ENCODE assay signal across 8 cellular contexts in genomic region chr11:78961186-78961782, GRCh38.
A peak's percentile ranks its signal among the peaks of the same experiment; 100 is the strongest.
DNase-seq lines count a peak whose midpoint lies in the region; ATAC-seq, FAIRE-seq and TF ChIP-seq lines count a peak whose summit lies in the region.

No MANE protein-coding gene starts in this region.

- no peak overlapping the region for H3K27ac ChIP-seq in BLaER1 treated with 17β-estradiol and CSF1 and Interleukin-3, amounts not matched to agents 10 nM and 100 nM
- no peak overlapping the region for H3K27ac ChIP-seq in HUES64 (ENCODE audit: low read depth, low read length)
- H3K27ac ChIP-seq in Peyer's patch: no peak overlapping the region

- ATAC-seq in HG03045 (IDR thresholded peaks at IDR 0.05; ENCODE audit: unreplicated experiment): no peak
- ATAC-seq in HG02981 (IDR thresholded peaks at IDR 0.05; ENCODE audit: unreplicated experiment): no peak

- H3K36me3 ChIP-seq in BLaER1 treated with 17β-estradiol and CSF1 and Interleukin-3, amounts not matched to agents 10 nM and 100 nM: no peaks in the 10 kb centered on the region
- no peaks in the 10 kb centered on the region for H3K36me3 ChIP-seq in HUES64 (ENCODE audit: insufficient read depth, low read length)
- no peaks in the 10 kb centered on the region for H3K36me3 ChIP-seq in Peyer's patch

- peak overlapping the region in 2 of 10 experiments; percentile 54 to 55; a peak in 3 of 20 replicates for H3K4me3 ChIP-seq in BLaER1 treated with 17β-estradiol and CSF1 and Interleukin-3, amounts not matched to agents 10 nM and 100 nM
- H3K4me3 ChIP-seq in HUES64 (ENCODE audit: low read length) (peak overlapping the region; percentile 63), astrocyte of the cerebellum (ENCODE audit: low read depth, low read length) (peak overlapping the region; percentile 35), Peyer's patch (no peak overlapping the region)

- no peaks in the 10 kb centered on the region for H3K9me3 ChIP-seq in BLaER1 treated with 17β-estradiol and CSF1 and Interleukin-3, amounts not matched to agents 10 nM and 100 nM (replicated peaks in 1 of 11)
- H3K9me3 ChIP-seq in HUES64 (ENCODE audit: insufficient read depth, low read depth, low read length) (no peaks in the 10 kb centered on the region), Peyer's patch (no peaks in the 10 kb centered on the region)

- 48% methylated on average over 3 of the region's 3 CpGs for WGBS in HUES64

- peaks cover 0 to 17% (median 0%) of the 10 kb centered on the region in 11 experiments; a peak in 4 of 22 replicates for H3K27me3 ChIP-seq in BLaER1 treated with 17β-estradiol and CSF1 and Interleukin-3, amounts not matched to agents 10 nM and 100 nM
- H3K27me3 ChIP-seq in HUES64 (ENCODE audit: insufficient read depth, low read length): peaks cover 4% of the 10 kb centered on the region; the same call in 1 of the 2 replicates
- H3K27me3 ChIP-seq in Peyer's patch: no peaks in the 10 kb centered on the region

- peaks cover 0 to 1% (median 0%) of the 10 kb centered on the region in 11 experiments; a peak in 2 of 22 replicates for H4K20me1 ChIP-seq in BLaER1 treated with 17β-estradiol and CSF1 and Interleukin-3, amounts not matched to agents 10 nM and 100 nM

- peak overlapping the region; percentile 74 to 93 (median 86) for H3K4me2 ChIP-seq in BLaER1 treated with 17β-estradiol and CSF1 and Interleukin-3, amounts not matched to agents 10 nM and 100 nM

- H3K9ac ChIP-seq in BLaER1 treated with 17β-estradiol and CSF1 and Interleukin-3, amounts not matched to agents 10 nM and 100 nM: peak overlapping the region in 2 of 11 experiments; percentile 39 to 53; a peak in 2 of 22 replicates
- no peak overlapping the region for H3K9ac ChIP-seq in HUES64 (ENCODE audit: low read depth, low read length)

- TF ChIP-seq CTCF in astrocyte of the cerebellum (IDR thresholded peaks at IDR 0.05; ENCODE audit: low read depth, low read length, missing control alignments) (peak; percentile 63), Peyer's patch (IDR thresholded peaks at IDR 0.05) (peak in 3 of 6 experiments; percentile 45 to 51 (median 46))

- peak; percentile 86 for FAIRE-seq in islet of Langerhans (lab: Jason Lieb, UNC)

- in situ Hi-C loops in astrocyte of the cerebellum (cut with HindIII; ENCODE audit: low sequenced_read_pairs): no loop called here

- peak; percentile 9 for DNase-seq in astrocyte of the cerebellum (ENCODE audit: low read depth)
- no peak for DNase-seq in Peyer's patch
- no peak for DNase-seq in activated CD4-positive, CD25-positive, alpha-beta regulatory T cell (lab: John Stamatoyannopoulos, UW)

- TF ChIP-seq POLR2A in Peyer's patch (IDR thresholded peaks at IDR 0.05): no peak

- peaks cover 8 to 35% (median 24%) of the 10 kb centered on the region in 10 experiments for H3K4me1 ChIP-seq in BLaER1 treated with 17β-estradiol and CSF1 and Interleukin-3, amounts not matched to agents 10 nM and 100 nM
- H3K4me1 ChIP-seq in HUES64 (ENCODE audit: insufficient read depth, low read length): peaks cover 16% of the 10 kb centered on the region; the same call in 1 of the 2 replicates
- H3K4me1 ChIP-seq in Peyer's patch: no peaks in the 10 kb centered on the region

Comparison
In these comparisons a context has a peak if more than half of its experiments do, and no peak if none do; other contexts are left out.
1. H3K4me3 ChIP-seq: peak in HUES64 (single experiment) and astrocyte of the cerebellum (single experiment); none in Peyer's patch (0 of 4).